Comparison of ENCODE assay signal across 15 cellular contexts in the genomic region with DNA sequence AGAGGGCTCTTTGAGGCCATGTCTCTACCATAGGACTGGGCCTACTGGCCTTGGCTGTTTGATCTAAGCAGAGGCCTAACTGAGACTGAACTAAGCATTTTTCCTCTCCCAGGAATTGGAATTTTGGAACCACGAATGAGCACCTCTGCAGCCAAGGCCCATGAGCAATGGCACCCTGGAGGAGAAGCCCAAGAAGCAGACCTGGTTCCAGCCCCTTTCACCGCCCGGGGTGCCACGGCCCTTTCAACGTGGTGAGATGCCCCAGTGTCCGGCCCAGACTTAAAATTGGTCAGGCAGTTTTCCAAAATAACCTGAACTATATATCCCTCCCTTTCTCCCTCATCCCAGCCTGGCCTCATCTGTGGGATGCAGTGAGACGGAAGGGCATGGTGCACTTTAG.
"Had no signal": no experiment of that assay in that cellular context is flagged by ENCODE, and none has a peak within 500 bp of the region (broad histone marks: within the 10 kb centered on the region; RNA-seq: fewer than 3 reads in every experiment).

No MANE protein-coding gene starts in this region.

- H3K4me3 ChIP-seq: heart left ventricle, lower lobe of right lung, upper lobe of left lung had no signal

- H3K4me3 Mint-ChIP-seq: activated naive CD8-positive, alpha-beta T cell treated with anti-CD3 and anti-CD28 coated beads, Interleukin-2, amount 50 U/mL, for 24 hours; stimulated activated naive CD8-positive, alpha-beta T cell treated with anti-CD3 and anti-CD28 coated beads, Interleukin-15, Interleukin-2, amounts not matched to agents 100 ng/mL and 50 ng/mL, for 24 hours had no signal

- H3K27ac Mint-ChIP-seq: stimulated activated naive CD8-positive, alpha-beta T cell treated with anti-CD3 and anti-CD28 coated beads, Interleukin-15, Interleukin-2, amounts not matched to agents 100 ng/mL and 50 ng/mL, for 24 hours had no signal

- H3K27me3 Mint-ChIP-seq: activated naive CD8-positive, alpha-beta T cell treated with anti-CD3 and anti-CD28 coated beads, Interleukin-2, amount 50 U/mL, for 24 hours; stimulated activated naive CD8-positive, alpha-beta T cell treated with anti-CD3 and anti-CD28 coated beads, Interleukin-15, Interleukin-2, amounts not matched to agents 100 ng/mL and 50 ng/mL, for 24 hours had no signal

- H3K9me3 ChIP-seq: heart left ventricle, lower lobe of right lung, upper lobe of left lung had no signal

- H3K27ac ChIP-seq: lower lobe of right lung, upper lobe of left lung had no signal

- ATAC-seq: activated naive CD8-positive, alpha-beta T cell treated with anti-CD3 and anti-CD28 coated beads, Interleukin-2, amount 50 U/mL, for 24 hours had no signal

- H3K27me3 ChIP-seq: heart left ventricle, upper lobe of left lung had no signal

- H3K9me3 Mint-ChIP-seq: activated naive CD8-positive, alpha-beta T cell treated with anti-CD3 and anti-CD28 coated beads, Interleukin-2, amount 50 U/mL, for 24 hours; stimulated activated naive CD8-positive, alpha-beta T cell treated with anti-CD3 and anti-CD28 coated beads, Interleukin-15, Interleukin-2, amounts not matched to agents 100 ng/mL and 50 ng/mL, for 24 hours had no signal

- DNase-seq: activated CD4-positive, alpha-beta T cell treated with anti-CD3 and anti-CD28 coated beads for 1 hour; activated CD4-positive, alpha-beta T cell treated with anti-CD3 and anti-CD28 coated beads, Interleukin-2, amount 50 U/mL, for 4 hours; activated CD8-positive, alpha-beta memory T cell treated with anti-CD3 and anti-CD28 coated beads, Interleukin-2, amount 50 U/mL, for 4 hours; activated naive CD4-positive, alpha-beta T cell; activated naive CD8-positive, alpha-beta T cell treated with anti-CD3 and anti-CD28 coated beads, Interleukin-2, amount 50 U/mL, for 24 hours; dermis blood vessel endothelial cell; lower lobe of right lung; midbrain; retina; stimulated activated CD4-positive, alpha-beta T cell treated with anti-CD3 and anti-CD28 coated beads, Interleukin-15, amount 100 ng/mL, for 24 hours; stimulated activated CD4-positive, alpha-beta T cell treated with anti-CD3 and anti-CD28 coated beads, Interleukin-4, amount 100 ng/mL, for 1 hour; T1000 had no signal
